ENCODE assay signal across 9 cellular contexts in genomic region chr18:48942086-48942485, GRCh38. TPM values are rescaled to one million over a fixed set of nuclear protein-coding genes. Genes with fewer than 3 reads are reported as not detected.
A peak's percentile ranks its signal among the peaks of the same experiment; 100 is the strongest.
DNase-seq lines count a peak whose midpoint lies in the region; ATAC-seq and TF ChIP-seq lines count a peak whose summit lies in the region.
"Had no signal": no experiment of that assay in that cellular context is flagged by ENCODE, and none has a peak within 500 bp of the region (broad histone marks: within the 10 kb centered on the region; RNA-seq: fewer than 3 reads in every experiment).

No MANE protein-coding gene starts in this region.

- no peak overlapping the region for H3K9ac ChIP-seq in BLaER1
- no peak overlapping the region for H3K9ac ChIP-seq in PC-3 (ENCODE audit: low read length)

- TF ChIP-seq CTCF in PC-3 (conservative IDR thresholded peaks at IDR 0.05; ENCODE audit: low read depth, low read length) (no peak), esophagus squamous epithelium (IDR thresholded peaks at IDR 0.05) (no peak)

- peaks cover 69% of the 10 kb centered on the region for H3K36me3 ChIP-seq in BLaER1
- H3K36me3 ChIP-seq in PC-3 (ENCODE audit: low read depth, low read length) = no peaks in the 10 kb centered on the region
- peaks cover 0 to 34% (median 0%) of the 10 kb centered on the region in 3 donors for H3K36me3 ChIP-seq in esophagus squamous epithelium
- peaks cover 70% of the 10 kb centered on the region for H3K36me3 ChIP-seq in MG63

- POLR2A ChIA-PET in PC-3 (lab: Charles Lee; ENCODE audit: unreplicated experiment) = no interaction called here

- DNase-seq in PC-3 = no peak
- DNase-seq in esophagus squamous epithelium (lab: John Stamatoyannopoulos, UW) = no peak
- DNase-seq in posterior vena cava (ENCODE audit: low spot score) = peak; percentile 13
- DNase-seq in inferior parietal cortex (ENCODE audit: extremely low spot score) = no peak
- DNase-seq in MG63 = no peak
- DNase-seq in kidney glomerular epithelial cell (lab: John Stamatoyannopoulos, UW) = no peak

- no peaks in the 10 kb centered on the region for H3K9me2 ChIP-seq in PC-3 (replicated peaks; ENCODE audit: low read length)

- H3K79me2 ChIP-seq in PC-3 (ENCODE audit: low read length) = peaks cover 23% of the 10 kb centered on the region

- no peaks in the 10 kb centered on the region for H3F3A ChIP-seq in PC-3 (ENCODE audit: low read length, unreplicated experiment)

- H3K27ac ChIP-seq in BLaER1 (no peak overlapping the region), PC-3 (ENCODE audit: low read length) (no peak overlapping the region), esophagus squamous epithelium (peak overlapping the region in 3 of 4 donors; percentile 26 to 70 (median 69))
- H3K27ac ChIP-seq: HL-60 had no signal

- peaks cover 10% of the 10 kb centered on the region; the same call in 1 of the 2 replicates for H3K27me3 ChIP-seq in BLaER1
- no peaks in the 10 kb centered on the region for H3K27me3 ChIP-seq in PC-3 (ENCODE audit: low read length)
- H3K27me3 ChIP-seq in esophagus squamous epithelium = no peaks in the 10 kb centered on the region
- H3K27me3 ChIP-seq in MG63 = no peaks in the 10 kb centered on the region

- H4K20me1 ChIP-seq in BLaER1 (peaks cover 100% of the 10 kb centered on the region), PC-3 (ENCODE audit: low read length) (0 out of 2 replicates have a peak, but pooled peaks cover 4% of the 10 kb centered on the region)

- intact Hi-C loops in PC-3 (cut with micrococcal nuclease) (loop anchor here (10.0 kb wide), 1 partner anchor 103 kb away; no protein-coding TSS in a partner anchor), esophagus squamous epithelium (cut with DNase I) (no loop called here), posterior vena cava (cut with DNase I) (loop anchor here (10.0 kb wide), 3 partner anchors 157 to 267 kb away; no protein-coding TSS in a partner anchor)

- H3K9me3 ChIP-seq in BLaER1 = no peaks in the 10 kb centered on the region
- H3K9me3 ChIP-seq in PC-3 (ENCODE audit: low read length) = no peaks in the 10 kb centered on the region
- H3K9me3 ChIP-seq in esophagus squamous epithelium = no peaks in the 10 kb centered on the region
- no peaks in the 10 kb centered on the region for H3K9me3 ChIP-seq in MG63

- peaks cover 93% of the 10 kb centered on the region for H3K4me1 ChIP-seq in BLaER1
- peaks cover 47% of the 10 kb centered on the region for H3K4me1 ChIP-seq in PC-3 (ENCODE audit: insufficient read depth, low read length)
- H3K4me1 ChIP-seq in esophagus squamous epithelium = peaks cover 43 to 100% (median 97%) of the 10 kb centered on the region in 3 donors

- no peak for TF ChIP-seq POLR2A in esophagus squamous epithelium (IDR thresholded peaks at IDR 0.05)

- CTCF ChIA-PET in PC-3 (lab: Charles Lee) = interaction anchor here (0.6 kb wide), 1 partner anchor 10 kb away, joined by 12 read pairs; no protein-coding TSS in a partner anchor

- H3K4me2 ChIP-seq in BLaER1 (peak overlapping the region; percentile 79), PC-3 (ENCODE audit: low read length) (peak overlapping the region; percentile 55)

- H3K4me3 ChIP-seq in BLaER1 = no peak overlapping the region
- H3K4me3 ChIP-seq in PC-3 (ENCODE audit: low read length) = no peak overlapping the region
- H3K4me3 ChIP-seq in esophagus squamous epithelium = no peak overlapping the region
- no peak overlapping the region for H3K4me3 ChIP-seq in MG63

- ATAC-seq in PC-3 (no peak), HG02870 (IDR thresholded peaks at IDR 0.05; ENCODE audit: unreplicated experiment) (no peak)

- 64 to 75% methylated on average over 4 to 8 of the region's 8 CpGs for WGBS in esophagus squamous epithelium, 2 donors

- H2AFZ ChIP-seq in PC-3 (ENCODE audit: low read length) = no peak overlapping the region

- BruUV-seq in PC-3 (replicated peaks; lab: Mats Ljungman, UMichigan) = no TSS peak

RNA-seq across cellular contexts. Expression of gene SMAD7, which starts 8.7 kb away (rescaled TPM):
- total RNA-seq in PC-3 (2014; rRNA removed) (7.9 and 9.4 TPM in 2 replicates), esophagus squamous epithelium (10 to 100 TPM in 2 of 4 donors, 1 to 10 TPM in 2; 4.2 to 26.5 (median 9.0) TPM), posterior vena cava (10 to 100 TPM; 34.7 to 36.8 TPM)
- total RNA-seq in MG63 (2014; rRNA removed; shearing (Covaris generic); ENCODE audit: low replicate concordance) = 13.4 and 29.3 TPM in 2 replicates

Comparison
In these comparisons a context has a peak if more than half of its experiments do, and no peak if none do; other contexts are left out.
1. H3K27ac ChIP-seq: peak in esophagus squamous epithelium (3 of 4); none in BLaER1 (single experiment) and PC-3 (single experiment).